Comparison of ENCODE assay signal across 21 cellular contexts in the genomic region with DNA sequence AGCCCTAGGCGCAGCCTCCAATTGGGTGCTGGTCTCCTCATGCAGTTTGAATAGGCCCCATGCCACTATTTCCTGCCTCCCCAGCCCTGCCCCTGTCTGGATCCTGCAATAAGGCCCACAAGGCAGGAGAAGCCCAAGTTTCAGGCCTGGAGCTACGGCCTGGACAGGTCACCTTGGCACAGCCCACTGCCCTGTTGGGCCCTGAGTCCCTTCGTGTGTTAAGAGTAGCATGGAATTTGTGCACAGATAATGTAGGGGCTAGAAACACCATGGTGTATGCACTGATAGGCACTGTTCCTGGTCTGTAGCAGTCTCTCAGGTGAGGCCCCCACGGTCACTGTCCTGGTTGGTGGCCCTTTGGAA. TPM values are rescaled to one million over a fixed set of nuclear protein-coding genes. Genes with fewer than 3 reads are reported as not detected.
DNase-seq lines count a peak whose midpoint lies in the region; TF ChIP-seq lines count a peak whose summit lies in the region.
"Had no signal": no experiment of that assay in that cellular context is flagged by ENCODE, and none has a peak within 500 bp of the region (broad histone marks: within the 10 kb centered on the region; RNA-seq: fewer than 3 reads in every experiment).

No MANE protein-coding gene starts in this region.

- CTCF ChIA-PET in activated CD4-positive, alpha-beta T cell treated with anti-CD3 and anti-CD28 coated beads, Interleukin-2, amount 10 ng/mL, durations not matched to agents 7 days and 5 days (lab: Charles Lee) = interaction anchor here (0.6 kb wide), 1 partner anchor 11 kb away, joined by 3 read pairs; no protein-coding TSS in a partner anchor
- CTCF ChIA-PET in OCI-LY7 (lab: Charles Lee; ENCODE audit: unreplicated experiment) = no interaction called here

- H3K4me2 ChIP-seq in osteoblast (ENCODE audit: insufficient read depth, low read length) (no peak overlapping the region), OCI-LY7 (ENCODE audit: low read length) (no peak overlapping the region)
- H3K4me2 ChIP-seq: A549; BLaER1 treated with 17β-estradiol and CSF1 and Interleukin-3, amounts not matched to agents 10 nM and 100 nM had no signal

- H3K9me2 ChIP-seq in OCI-LY7 (ENCODE audit: insufficient read depth, low read length) = no peaks in the 10 kb centered on the region

- H3K4me3 Mint-ChIP-seq in activated CD4-positive, alpha-beta T cell treated with anti-CD3 and anti-CD28 coated beads, Interleukin-2, amount 10 ng/mL, durations not matched to agents 7 days and 5 days = no peak overlapping the region
- no peak overlapping the region for H3K4me3 Mint-ChIP-seq in activated CD4-positive, alpha-beta T cell treated with anti-CD3 and anti-CD28 coated beads, Interleukin-2, amount 10 ng/mL, durations not matched to agents 24 days and 14 days
- H3K4me3 Mint-ChIP-seq: B cell; CD4-positive, alpha-beta memory T cell; CD8-positive, alpha-beta memory T cell had no signal

- peak overlapping the region; percentile 46 for H3K27ac Mint-ChIP-seq in activated CD4-positive, alpha-beta T cell treated with anti-CD3 and anti-CD28 coated beads, Interleukin-2, amount 10 ng/mL, durations not matched to agents 7 days and 5 days
- no peak overlapping the region for H3K27ac Mint-ChIP-seq in activated CD4-positive, alpha-beta T cell treated with anti-CD3 and anti-CD28 coated beads, Interleukin-2, amount 10 ng/mL, durations not matched to agents 24 days and 14 days
- H3K27ac Mint-ChIP-seq: B cell had no signal

- H3K4me1 ChIP-seq in osteoblast (ENCODE audit: insufficient read depth, low read length) (peaks cover 10% of the 10 kb centered on the region), OCI-LY7 (ENCODE audit: insufficient read depth, low read length, poor library complexity, severe bottlenecking) (no peaks in the 10 kb centered on the region)
- H3K4me1 ChIP-seq: A549 had no signal

- POLR2A ChIA-PET in activated CD4-positive, alpha-beta T cell treated with anti-CD3 and anti-CD28 coated beads, Interleukin-2, amount 10 ng/mL, durations not matched to agents 7 days and 5 days (lab: Charles Lee) = no interaction called here
- POLR2A ChIA-PET in OCI-LY7 (lab: Charles Lee) = no interaction called here

- no peaks in the 10 kb centered on the region for H4K20me1 ChIP-seq in osteoblast (ENCODE audit: insufficient read depth, low read length)
- no peaks in the 10 kb centered on the region for H4K20me1 ChIP-seq in OCI-LY7 (ENCODE audit: insufficient read depth, low read length)

- no peaks in the 10 kb centered on the region for H3K27me3 Mint-ChIP-seq in activated CD4-positive, alpha-beta T cell treated with anti-CD3 and anti-CD28 coated beads, Interleukin-2, amount 10 ng/mL, durations not matched to agents 7 days and 5 days
- H3K27me3 Mint-ChIP-seq in activated CD4-positive, alpha-beta T cell treated with anti-CD3 and anti-CD28 coated beads, Interleukin-2, amount 10 ng/mL, durations not matched to agents 24 days and 14 days = no peaks in the 10 kb centered on the region
- H3K27me3 Mint-ChIP-seq: B cell; CD4-positive, alpha-beta memory T cell; CD8-positive, alpha-beta memory T cell had no signal

- no peaks in the 10 kb centered on the region for H3K36me3 ChIP-seq in osteoblast (ENCODE audit: insufficient read depth, low read length)
- peaks cover 71% of the 10 kb centered on the region for H3K36me3 ChIP-seq in OCI-LY7 (ENCODE audit: insufficient read depth, low read length)

- no peaks in the 10 kb centered on the region for H3K9me3 Mint-ChIP-seq in activated CD4-positive, alpha-beta T cell treated with anti-CD3 and anti-CD28 coated beads, Interleukin-2, amount 10 ng/mL, durations not matched to agents 7 days and 5 days
- no peaks in the 10 kb centered on the region for H3K9me3 Mint-ChIP-seq in activated CD4-positive, alpha-beta T cell treated with anti-CD3 and anti-CD28 coated beads, Interleukin-2, amount 10 ng/mL, durations not matched to agents 24 days and 14 days
- H3K9me3 Mint-ChIP-seq: CD4-positive, alpha-beta memory T cell; CD8-positive, alpha-beta memory T cell had no signal

- TF ChIP-seq CTCF in VCaP (conservative IDR thresholded peaks at IDR 0.05) (no peak), osteoblast (IDR thresholded peaks at IDR 0.05; ENCODE audit: extremely low read depth, low read depth, low read length) (no peak), OCI-LY7 (conservative IDR thresholded peaks at IDR 0.05; ENCODE audit: low read length) (no peak)

- no peak for DNase-seq in activated CD4-positive, alpha-beta T cell treated with anti-CD3 and anti-CD28 coated beads, Interleukin-2, amount 10 ng/mL, durations not matched to agents 7 days and 5 days
- DNase-seq in activated CD4-positive, alpha-beta T cell treated with anti-CD3 and anti-CD28 coated beads, Interleukin-2, amount 10 ng/mL, durations not matched to agents 24 days and 14 days = no peak
- DNase-seq in osteoblast (ENCODE audit: insufficient read length, low spot score, missing footprints) (peak; percentile 69), OCI-LY7 (ENCODE audit: low spot score) (no peak)
- no peak for DNase-seq in stimulated activated naive CD4-positive, alpha-beta T cell treated with Interleukin-2 at 50 U/mL for 16 hours (lab: John Stamatoyannopoulos, UW)
- DNase-seq: AML-193; CD4-positive, alpha-beta memory T cell; CD8-positive, alpha-beta memory T cell; COR-L47; DMS 273 treated with DMSO at 0.1 percent for 48 hours; DMS153; DMS53; DMS79; GF-D8 had no signal

- no peaks in the 10 kb centered on the region for H3K9me3 ChIP-seq in osteoblast (ENCODE audit: low read depth, low read length)
- H3K9me3 ChIP-seq in OCI-LY7 (ENCODE audit: low read length) = no peaks in the 10 kb centered on the region
- H3K9me3 ChIP-seq: A549; BLaER1 treated with 17β-estradiol and CSF1 and Interleukin-3, amounts not matched to agents 10 nM and 100 nM had no signal

- H3K79me2 ChIP-seq in osteoblast (ENCODE audit: insufficient read depth, low read length) = no peaks in the 10 kb centered on the region
- H3K79me2 ChIP-seq in OCI-LY7 (ENCODE audit: insufficient read depth, low read depth, low read length) = no peaks in the 10 kb centered on the region

- H3K4me3 ChIP-seq in osteoblast (ENCODE audit: insufficient read depth, low read length) = no peak overlapping the region
- no peak overlapping the region for H3K4me3 ChIP-seq in OCI-LY7 (ENCODE audit: low read depth, low read length, poor library complexity, severe bottlenecking)
- H3K4me3 ChIP-seq: A549; BLaER1 treated with 17β-estradiol and CSF1 and Interleukin-3, amounts not matched to agents 10 nM and 100 nM had no signal

- no TSS peak for BruUV-seq in OCI-LY7 (replicated peaks; lab: Mats Ljungman, UMichigan)

- H3K4me1 Mint-ChIP-seq in activated CD4-positive, alpha-beta T cell treated with anti-CD3 and anti-CD28 coated beads, Interleukin-2, amount 10 ng/mL, durations not matched to agents 7 days and 5 days = peaks cover 22% of the 10 kb centered on the region
- peaks cover 14% of the 10 kb centered on the region for H3K4me1 Mint-ChIP-seq in activated CD4-positive, alpha-beta T cell treated with anti-CD3 and anti-CD28 coated beads, Interleukin-2, amount 10 ng/mL, durations not matched to agents 24 days and 14 days
- H3K4me1 Mint-ChIP-seq: B cell had no signal

- H2AFZ ChIP-seq in osteoblast (ENCODE audit: low read length) (no peak overlapping the region), OCI-LY7 (ENCODE audit: low read length) (no peak overlapping the region)

- no peaks in the 10 kb centered on the region for H3K27me3 ChIP-seq in osteoblast (ENCODE audit: insufficient read depth, low read length)
- H3K27me3 ChIP-seq: BLaER1 treated with 17β-estradiol and CSF1 and Interleukin-3, amounts not matched to agents 10 nM and 100 nM had no signal

- intact Hi-C loops in activated CD4-positive, alpha-beta T cell treated with anti-CD3 and anti-CD28 coated beads, Interleukin-2, amount 10 ng/mL, durations not matched to agents 24 days and 14 days (cut with micrococcal nuclease) = no loop called here
- intact Hi-C loops in OCI-LY7 (cut with micrococcal nuclease; ENCODE audit: unreplicated experiment) = loop anchor here (5.0 kb wide), 1 partner anchor 132 kb away; no protein-coding TSS in a partner anchor

- peaks cover 31% of the 10 kb centered on the region for H3K36me3 Mint-ChIP-seq in activated CD4-positive, alpha-beta T cell treated with anti-CD3 and anti-CD28 coated beads, Interleukin-2, amount 10 ng/mL, durations not matched to agents 7 days and 5 days (ENCODE audit: low read depth)
- peaks cover 30% of the 10 kb centered on the region for H3K36me3 Mint-ChIP-seq in activated CD4-positive, alpha-beta T cell treated with anti-CD3 and anti-CD28 coated beads, Interleukin-2, amount 10 ng/mL, durations not matched to agents 24 days and 14 days (ENCODE audit: low read depth)
- H3K36me3 Mint-ChIP-seq: CD4-positive, alpha-beta memory T cell; CD8-positive, alpha-beta memory T cell had no signal

- H3K27ac ChIP-seq in VCaP (peak overlapping the region; percentile 15; the same call in 1 of the 2 replicates), osteoblast (ENCODE audit: low read depth, low read length) (no peak overlapping the region), OCI-LY7 (ENCODE audit: low read depth, low read length, poor library complexity, severe bottlenecking) (no peak overlapping the region)
- H3K27ac ChIP-seq: 22Rv1; A549; BLaER1 treated with 17β-estradiol and CSF1 and Interleukin-3, amounts not matched to agents 10 nM and 100 nM; C4-2B had no signal

RNA-seq across cellular contexts. Expression of gene CDC45, which starts 20.1 kb away (rescaled TPM):
- 10 to 100 TPM; 59.5 to 65.7 TPM for total RNA-seq in activated CD4-positive, alpha-beta T cell treated with anti-CD3 and anti-CD28 coated beads, Interleukin-2, amount 10 ng/mL, durations not matched to agents 7 days and 5 days
- total RNA-seq in activated CD4-positive, alpha-beta T cell treated with anti-CD3 and anti-CD28 coated beads, Interleukin-2, amount 10 ng/mL, durations not matched to agents 24 days and 14 days = 121 and 123 TPM in 2 replicates
- 0.72 and 1.5 TPM in 2 replicates for total RNA-seq in osteoblast
- 80.2 and 90.9 TPM in 2 replicates for total RNA-seq in OCI-LY7 (2014; rRNA removed; shearing (Covaris generic))
- total RNA-seq in OCI-LY7 (2022) = 83.0 and 97.1 TPM in 2 replicates

RNA-seq across cellular contexts. Expression of gene UFD1, which starts 20.9 kb away (rescaled TPM):
- total RNA-seq in activated CD4-positive, alpha-beta T cell treated with anti-CD3 and anti-CD28 coated beads, Interleukin-2, amount 10 ng/mL, durations not matched to agents 7 days and 5 days = 100 to 1,000 TPM in 1 of 2 experiments, 10 to 100 TPM in 1; 93.1 to 114 TPM
- total RNA-seq in activated CD4-positive, alpha-beta T cell treated with anti-CD3 and anti-CD28 coated beads, Interleukin-2, amount 10 ng/mL, durations not matched to agents 24 days and 14 days = 96.2 and 99.9 TPM in 2 replicates
- total RNA-seq in osteoblast (53.9 and 56.8 TPM in 2 replicates), OCI-LY7 (2022) (60.1 and 62.5 TPM in 2 replicates)
- 52.8 and 70.8 TPM in 2 replicates for total RNA-seq in OCI-LY7 (2014; rRNA removed; shearing (Covaris generic))

RNA-seq across cellular contexts. Expression of gene CLDN5, which starts 24.3 kb away (rescaled TPM):
- under 1 TPM; 0.25 to 0.40 TPM for total RNA-seq in activated CD4-positive, alpha-beta T cell treated with anti-CD3 and anti-CD28 coated beads, Interleukin-2, amount 10 ng/mL, durations not matched to agents 7 days and 5 days
- 0.44 and 0.71 TPM in 2 replicates for total RNA-seq in activated CD4-positive, alpha-beta T cell treated with anti-CD3 and anti-CD28 coated beads, Interleukin-2, amount 10 ng/mL, durations not matched to agents 24 days and 14 days
- total RNA-seq in osteoblast (not detected in 2 replicates), OCI-LY7 (2022) (not detected in 2 replicates)
- total RNA-seq in OCI-LY7 (2014; rRNA removed; shearing (Covaris generic)) = not detected in 2 replicates
- total RNA-seq: A172; B cell; CD4-positive, alpha-beta memory T cell; CD8-positive, alpha-beta memory T cell had no signal

RNA-seq across cellular contexts. Expression of gene C22orf39, which starts 52.4 kb away (rescaled TPM):
- 10 to 100 TPM; 33.3 to 34.0 TPM for total RNA-seq in activated CD4-positive, alpha-beta T cell treated with anti-CD3 and anti-CD28 coated beads, Interleukin-2, amount 10 ng/mL, durations not matched to agents 7 days and 5 days
- total RNA-seq in activated CD4-positive, alpha-beta T cell treated with anti-CD3 and anti-CD28 coated beads, Interleukin-2, amount 10 ng/mL, durations not matched to agents 24 days and 14 days = 25.7 and 28.5 TPM in 2 replicates
- total RNA-seq in osteoblast (14.8 and 15.0 TPM in 2 replicates), OCI-LY7 (2022) (52.1 and 56.3 TPM in 2 replicates)
- 64.8 and 70.4 TPM in 2 replicates for total RNA-seq in OCI-LY7 (2014; rRNA removed; shearing (Covaris generic))

Comparison
In these comparisons a context has a peak if more than half of its experiments do, and no peak if none do; other contexts are left out.
1. RNA of gene CDC45, which starts 20.1 kb away (total RNA-seq): 121 to 123 TPM in activated CD4-positive, alpha-beta T cell treated with anti-CD3 and anti-CD28 coated beads, Interleukin-2, amount 10 ng/mL, durations not matched to agents 24 days and 14 days, 80.2 to 97.1 TPM in OCI-LY7 and 59.5 to 65.7 TPM in activated CD4-positive, alpha-beta T cell treated with anti-CD3 and anti-CD28 coated beads, Interleukin-2, amount 10 ng/mL, durations not matched to agents 7 days and 5 days; 0.72 to 1.5 TPM in osteoblast; every median in the first group is over 10 times any median in the second.